ENCODE assay signal across 11 cellular contexts in the genomic region with DNA sequence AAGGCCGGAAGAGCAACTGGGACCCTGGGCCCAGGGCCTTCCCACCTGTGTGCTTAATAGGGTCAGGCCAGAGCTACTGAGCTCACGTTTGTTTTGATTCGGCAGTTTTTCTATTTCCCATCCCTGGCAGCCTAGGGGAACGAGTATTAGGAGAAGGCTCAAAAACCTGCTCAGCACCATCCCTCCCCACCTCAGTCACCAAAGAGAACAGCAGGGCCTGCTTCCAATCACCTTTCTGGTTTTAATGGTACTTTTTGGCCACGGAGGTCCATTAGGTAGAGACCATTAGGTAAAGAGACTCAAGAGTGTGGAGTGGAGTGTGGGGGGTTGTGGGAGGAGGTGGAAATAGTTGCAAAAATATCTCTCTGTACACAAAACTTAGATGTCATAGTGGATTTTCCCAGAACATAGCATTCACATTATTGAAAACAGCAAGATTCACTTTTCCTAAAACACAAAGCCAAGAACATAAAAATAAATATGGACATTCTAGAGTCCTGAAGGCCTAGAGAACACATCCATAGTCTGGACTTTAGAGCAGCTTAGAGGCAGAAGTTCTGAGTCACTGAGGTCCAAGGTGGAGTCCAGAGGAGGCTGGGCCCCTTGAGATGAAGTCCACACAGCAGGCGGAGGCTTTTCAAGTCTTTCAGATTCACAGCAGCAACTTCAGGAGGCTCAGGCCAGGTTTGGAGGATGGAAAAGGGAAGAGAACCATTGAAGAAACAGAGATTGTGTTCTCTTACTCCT. TPM values are rescaled to one million over a fixed set of nuclear protein-coding genes. Genes with fewer than 3 reads are reported as not detected.
DNase-seq lines count a peak whose midpoint lies in the region; ATAC-seq and TF ChIP-seq lines count a peak whose summit lies in the region.
"Had no signal": no experiment of that assay in that cellular context is flagged by ENCODE, and none has a peak within 500 bp of the region (broad histone marks: within the 10 kb centered on the region; RNA-seq: fewer than 3 reads in every experiment).

No MANE protein-coding gene starts in this region.

- H3K27me3 Mint-ChIP-seq in activated B cell treated with CpG ODN at 0.5 μM for 24 hours = no peaks in the 10 kb centered on the region
- H3K27me3 Mint-ChIP-seq in stimulated activated memory B cell treated with anti-CD40 and anti-IgM and Interleukin-4, amounts not matched to agents 10 μg/mL and 1 μg/mL and 100 μg/mL, for 72 hours = no peaks in the 10 kb centered on the region
- H3K27me3 Mint-ChIP-seq: activated CD4-positive, alpha-beta memory T cell treated with anti-CD3 and anti-CD28 coated beads for 36 hours had no signal

- in situ Hi-C loops in gastrocnemius medialis (cut with MboI; ENCODE audit: low sequenced_read_pairs in 4 of 4) = no loop called here

- H3K27me3 ChIP-seq in HCT116 (ENCODE audit: insufficient read depth, low read length) (no peaks in the 10 kb centered on the region), iPS-18a (ENCODE audit: control insufficient read depth, insufficient read depth, low read length) (no peaks in the 10 kb centered on the region), gastrocnemius medialis (no peaks in the 10 kb centered on the region)

- H3K27ac ChIP-seq in HCT116 (ENCODE audit: low read depth, low read length) (peak overlapping the region; percentile 74), iPS-18a (ENCODE audit: low read length) (peak overlapping the region; percentile 89), gastrocnemius medialis (no peak overlapping the region)

- H3K4me1 Mint-ChIP-seq in activated B cell treated with CpG ODN at 0.5 μM for 24 hours = peaks cover 66% of the 10 kb centered on the region
- peaks cover 58% of the 10 kb centered on the region for H3K4me1 Mint-ChIP-seq in stimulated activated memory B cell treated with anti-CD40 and anti-IgM and Interleukin-4, amounts not matched to agents 10 μg/mL and 1 μg/mL and 100 μg/mL, for 72 hours

- H3K4me3 ChIP-seq in HCT116 (replicated peaks in 1 of 2; ENCODE audit: low read depth in 1 of 2, low read length in 2 of 2) = peak overlapping the region in 1 of 2 experiments; percentile 48; a peak in 2 of 4 replicates
- no peak overlapping the region for H3K4me3 ChIP-seq in iPS-18a (ENCODE audit: low read length)
- no peak overlapping the region for H3K4me3 ChIP-seq in gastrocnemius medialis

- 0 out of 4 replicates have a peak, but pooled peaks cover 2 to 4% of the 10 kb centered on the region in 2 experiments for H3K36me3 ChIP-seq in HCT116 (ENCODE audit: control insufficient read depth in 1 of 2, insufficient read depth in 2 of 2, low read length in 2 of 2)
- H3K36me3 ChIP-seq in iPS-18a (ENCODE audit: control insufficient read depth, low read depth, low read length) = peaks cover 41% of the 10 kb centered on the region
- H3K36me3 ChIP-seq in gastrocnemius medialis = peaks cover 0 to 5% of the 10 kb centered on the region in 2 donors

- ATAC-seq in HCT116 = no peak
- no peak for ATAC-seq in activated B cell treated with CpG ODN at 0.5 μM for 24 hours (ENCODE audit: low read depth)
- no peak for ATAC-seq in stimulated activated memory B cell treated with anti-CD40 and anti-IgM and Interleukin-4, amounts not matched to agents 10 μg/mL and 1 μg/mL and 100 μg/mL, for 72 hours
- ATAC-seq in GM18517 (IDR thresholded peaks at IDR 0.05; ENCODE audit: unreplicated experiment) = no peak
- no peak for ATAC-seq in gastrocnemius medialis

- H4K20me1 ChIP-seq in HCT116 (ENCODE audit: insufficient read depth) = no peaks in the 10 kb centered on the region

- H3K9me3 ChIP-seq in HCT116 (ENCODE audit: control insufficient read depth in 1 of 2, insufficient read depth in 1 of 2, low read depth in 1 of 2, low read length in 2 of 2) = no peaks in the 10 kb centered on the region
- H3K9me3 ChIP-seq in iPS-18a (ENCODE audit: control insufficient read depth, low read depth, low read length) = no peaks in the 10 kb centered on the region
- no peaks in the 10 kb centered on the region for H3K9me3 ChIP-seq in gastrocnemius medialis

- CTCF ChIA-PET in HCT116 (lab: Charles Lee) = no interaction called here
- CTCF ChIA-PET in activated B cell treated with CpG ODN at 0.5 μM for 24 hours (lab: Charles Lee) = interaction anchor here (0.7 to 2.9 kb wide), 3 partner anchors 17 to 52 kb away, joined by 3 to 18 read pairs (median 4); no protein-coding TSS in a partner anchor

- DNase-seq in HCT116 (ENCODE audit: low read depth, low spot score) (no peak), activated B cell treated with CpG ODN at 0.5 μM for 24 hours (no peak), AML-193 (lab: John Stamatoyannopoulos, UW) (no peak), CD1c-positive myeloid dendritic cell (ENCODE audit: extremely low spot score) (no peak), gastrocnemius medialis (no peak)
- DNase-seq: activated CD4-positive, alpha-beta memory T cell treated with anti-CD3 and anti-CD28 coated beads for 36 hours; KG1 had no signal

- RAD21 ChIA-PET in HCT116 (lab: Charles Lee; ENCODE audit: low non-redundant PET in 1 of 2, low total read pairs in 2 of 2, uncharacterized antibody in 2 of 2, unreplicated experiment in 2 of 2) = interaction anchor here in 1 of 2 experiments (1.9 kb wide), 1 partner anchor 16 kb away, joined by 7 read pairs; no protein-coding TSS in a partner anchor

- no peaks in the 10 kb centered on the region for H3K79me2 ChIP-seq in HCT116 (ENCODE audit: insufficient read depth, low read length)

- no peak overlapping the region for H2AFZ ChIP-seq in HCT116 (ENCODE audit: low read depth, low read length, poor library complexity, severe bottlenecking)

- no peaks in the 10 kb centered on the region for H3K9me2 ChIP-seq in HCT116 (ENCODE audit: insufficient read depth)

- H3K9ac ChIP-seq in HCT116 (ENCODE audit: low read length) = peak overlapping the region; percentile 66
- H3K9ac ChIP-seq in iPS-18a (ENCODE audit: low read length) = peak overlapping the region; percentile 44

- peaks cover 51% of the 10 kb centered on the region for H3K36me3 Mint-ChIP-seq in activated B cell treated with CpG ODN at 0.5 μM for 24 hours (ENCODE audit: low read depth)
- peaks cover 56% of the 10 kb centered on the region for H3K36me3 Mint-ChIP-seq in stimulated activated memory B cell treated with anti-CD40 and anti-IgM and Interleukin-4, amounts not matched to agents 10 μg/mL and 1 μg/mL and 100 μg/mL, for 72 hours

- peak overlapping the region; percentile 87 for H3K4me2 ChIP-seq in HCT116 (ENCODE audit: low read length)

- TF ChIP-seq CTCF in HCT116 (IDR thresholded peaks at IDR 0.05 in 2 of 3, conservative IDR thresholded peaks at IDR 0.05 in 1 of 3; ENCODE audit: borderline replicate concordance in 1 of 3, insufficient read depth in 1 of 3, low read depth in 2 of 3, low read length in 2 of 3) (no peak), activated B cell treated with CpG ODN at 0.5 μM for 24 hours (IDR thresholded peaks at IDR 0.05) (no peak), gastrocnemius medialis (IDR thresholded peaks at IDR 0.05 in 4 of 5, conservative IDR thresholded peaks at IDR 0.05 in 1 of 5) (no peak)

- no TSS peak for BruUV-seq in HCT116 (replicated peaks; lab: Mats Ljungman, UMichigan)

- no peak for TF ChIP-seq RAD21 in HCT116 (IDR thresholded peaks at IDR 0.05; ENCODE audit: low read depth)

- peak overlapping the region; percentile 15 for H3K4me3 Mint-ChIP-seq in activated B cell treated with CpG ODN at 0.5 μM for 24 hours
- no peak overlapping the region for H3K4me3 Mint-ChIP-seq in stimulated activated memory B cell treated with anti-CD40 and anti-IgM and Interleukin-4, amounts not matched to agents 10 μg/mL and 1 μg/mL and 100 μg/mL, for 72 hours
- H3K4me3 Mint-ChIP-seq: activated CD4-positive, alpha-beta memory T cell treated with anti-CD3 and anti-CD28 coated beads for 36 hours had no signal

- no peaks in the 10 kb centered on the region for H3K9me3 Mint-ChIP-seq in activated B cell treated with CpG ODN at 0.5 μM for 24 hours
- no peaks in the 10 kb centered on the region for H3K9me3 Mint-ChIP-seq in stimulated activated memory B cell treated with anti-CD40 and anti-IgM and Interleukin-4, amounts not matched to agents 10 μg/mL and 1 μg/mL and 100 μg/mL, for 72 hours
- H3K9me3 Mint-ChIP-seq: activated CD4-positive, alpha-beta memory T cell treated with anti-CD3 and anti-CD28 coated beads for 36 hours had no signal

- peak overlapping the region; percentile 70 for H3K27ac Mint-ChIP-seq in activated B cell treated with CpG ODN at 0.5 μM for 24 hours
- H3K27ac Mint-ChIP-seq in stimulated activated memory B cell treated with anti-CD40 and anti-IgM and Interleukin-4, amounts not matched to agents 10 μg/mL and 1 μg/mL and 100 μg/mL, for 72 hours = peak overlapping the region; percentile 56
- H3K27ac Mint-ChIP-seq: activated CD4-positive, alpha-beta memory T cell treated with anti-CD3 and anti-CD28 coated beads for 36 hours had no signal

- peaks cover 48 to 63% of the 10 kb centered on the region in 2 experiments for H3K4me1 ChIP-seq in HCT116 (ENCODE audit: control insufficient read depth in 1 of 2, insufficient read depth in 2 of 2, low read length in 2 of 2)
- H3K4me1 ChIP-seq in iPS-18a (ENCODE audit: control insufficient read depth, low read depth, low read length) = peaks cover 31% of the 10 kb centered on the region
- H3K4me1 ChIP-seq in gastrocnemius medialis = no peaks in the 10 kb centered on the region

- intact Hi-C loops in HCT116 (cut with micrococcal nuclease) (no loop called here), activated B cell treated with CpG ODN at 0.5 μM for 24 hours (cut with micrococcal nuclease) (loop anchor here (1.0 kb wide), 1 partner anchor 9 kb away; no protein-coding TSS in a partner anchor), gastrocnemius medialis (cut with DNase I; ENCODE audit: low total_unique reads) (no loop called here)

- no peak for TF ChIP-seq POLR2A in HCT116 (IDR thresholded peaks at IDR 0.05; ENCODE audit: borderline replicate concordance, extremely low read depth, insufficient read depth, insufficient read length)
- no peak for TF ChIP-seq POLR2A in gastrocnemius medialis (IDR thresholded peaks at IDR 0.05)

- POLR2A ChIA-PET in HCT116 (lab: Charles Lee) (interaction anchor here (1.4 kb wide), 1 partner anchor 31 kb away, joined by 3 read pairs; no protein-coding TSS in a partner anchor), activated B cell treated with CpG ODN at 0.5 μM for 24 hours (lab: Charles Lee) (interaction anchor here (3.2 to 35.7 kb wide), 2 partner anchors 13 to 16 kb away, joined by 43 to 1622 read pairs; partner anchors contain the start of gene NUAK2)

TF ChIP-seq in HCT116, 20 proteins besides CTCF, POLR2A, EP300 and RAD21 (continues in another document):
- TF ChIP-seq ZNF274 (IDR thresholded peaks at IDR 0.05; ENCODE audit: low read depth, low read length) (no peak), YY1 (IDR thresholded peaks at IDR 0.05; ENCODE audit: extremely low read depth, insufficient replicate concordance, low read depth, low read length) (no peak), CEBPB (IDR thresholded peaks at IDR 0.05; ENCODE audit: low read depth) (no peak), JUND (IDR thresholded peaks at IDR 0.05) (no peak)

RNA-seq across cellular contexts. Expression of gene NUAK2, which starts 19.5 kb away (rescaled TPM):
- total RNA-seq in HCT116 (2021; ENCODE audit: unreplicated experiment) (3.0 TPM), activated B cell treated with CpG ODN at 0.5 μM for 24 hours (26.1 and 26.2 TPM in 2 replicates), gastrocnemius medialis (1 to 10 TPM in 1 of 4 donors, under 1 TPM in 3; 0.42 to 1.9 (median 0.58) TPM)
- polyA plus RNA-seq in HCT116 (2012) = 1.4 and 1.5 TPM in 2 replicates

RNA-seq across cellular contexts. Expression of gene KLHDC8A, which starts 54.7 kb away (rescaled TPM):
- total RNA-seq in HCT116 (2021; ENCODE audit: unreplicated experiment) = 0.49 TPM
- 0.17 TPM in 2 replicates for polyA plus RNA-seq in HCT116 (2012)
- 0.07 TPM in 1 of 2 replicates, not detected in the other for total RNA-seq in activated B cell treated with CpG ODN at 0.5 μM for 24 hours
- not detected for total RNA-seq in gastrocnemius medialis
- total RNA-seq: activated CD4-positive, alpha-beta memory T cell treated with anti-CD3 and anti-CD28 coated beads for 36 hours; dermis blood vessel endothelial cell had no signal

Comparison
In these comparisons a context has a peak if more than half of its experiments do, and no peak if none do; other contexts are left out.
1. H3K27ac ChIP-seq: peak in HCT116 (single experiment) and iPS-18a (single experiment); none in gastrocnemius medialis (0 of 4).